9 cellular contexts compared by ENCODE assay signal in the genomic region with DNA sequence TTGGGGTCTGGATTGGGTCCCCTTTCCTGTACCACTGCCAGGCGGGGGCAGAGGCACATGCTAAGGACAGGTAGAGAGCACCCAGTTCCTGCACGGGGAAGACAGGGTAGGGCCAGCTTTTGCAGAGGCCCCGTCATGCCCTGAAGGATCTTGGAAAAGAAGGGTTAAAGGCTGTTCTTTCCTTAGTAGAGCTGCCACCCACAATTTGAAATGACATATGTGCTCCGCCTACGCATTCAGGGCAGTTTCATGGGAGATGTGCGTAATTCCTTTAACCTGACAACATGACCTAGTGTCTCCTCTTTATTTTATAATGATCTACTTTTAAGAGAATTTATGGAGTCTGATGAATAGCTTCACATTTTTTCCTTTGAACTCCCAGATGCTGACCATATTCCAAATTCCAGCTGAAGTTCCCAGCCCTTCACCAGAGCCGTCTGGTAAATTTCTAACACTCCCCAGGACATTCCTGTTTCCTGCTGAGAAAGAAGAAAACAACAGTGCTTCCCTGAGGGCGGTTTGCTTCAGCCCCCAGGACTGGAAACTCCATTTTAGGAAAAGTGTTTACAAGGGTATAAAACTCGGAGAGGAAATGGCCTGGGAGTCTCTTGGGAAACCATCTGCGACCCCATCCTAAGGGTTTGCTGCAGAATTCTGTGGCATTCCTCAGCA. TPM values are rescaled to one million over a fixed set of nuclear protein-coding genes. Genes with fewer than 3 reads are reported as not detected.
DNase-seq lines count a peak whose midpoint lies in the region; ATAC-seq and TF ChIP-seq lines count a peak whose summit lies in the region.
"Had no signal": no experiment of that assay in that cellular context is flagged by ENCODE, and none has a peak within 500 bp of the region (broad histone marks: within the 10 kb centered on the region; RNA-seq: fewer than 3 reads in every experiment).

No MANE protein-coding gene starts in this region.

- H3K4me1 Mint-ChIP-seq in immature natural killer cell = peaks cover 0 to 2% of the 10 kb centered on the region in 2 donors

- H4K20me1 ChIP-seq in GM23248 (ENCODE audit: insufficient read depth) = no peaks in the 10 kb centered on the region

- no peak for TF ChIP-seq CTCF in body of pancreas (IDR thresholded peaks at IDR 0.05)

- H3K79me2 ChIP-seq in GM23248 (ENCODE audit: insufficient read depth) = no peaks in the 10 kb centered on the region

- no peak overlapping the region for H3K4me3 Mint-ChIP-seq in immature natural killer cell
- H3K4me3 Mint-ChIP-seq: T-helper 1 cell treated with Interleukin-12 subunit alpha and Interleukin-12 subunit beta and Interleukin-4 antibody, amounts not matched to agents 30 μg/mL and 1 μg/mL, for 36 hours had no signal

- in situ Hi-C loops in GM23248 (cut with MboI) = no loop called here

- WGBS in GM23248 (ENCODE audit: low coverage in 1 of 2, low lambda C conversion rate in 2 of 2, missing lambda C conversion rate in 2 of 2), 2 experiments = 11% methylated on average over 10 of the region's 10 CpGs
- 65 to 83% methylated on average over 10 of the region's 10 CpGs for WGBS in body of pancreas, 2 donors
- no CpG with 5 or more reads among the region's 10 CpGs for WGBS in iPS DF 6.9 (ENCODE audit: insufficient coverage, insufficient read length)

- H3F3A ChIP-seq in GM23248 (ENCODE audit: insufficient read depth) = peaks cover 18% of the 10 kb centered on the region

- H3K27me3 Mint-ChIP-seq in immature natural killer cell (ENCODE audit: low read depth in 3 of 3) = peaks cover 1 to 8% (median 5%) of the 10 kb centered on the region in 3 donors

- H3K27ac ChIP-seq in GM23248 (peak overlapping the region; percentile 94), body of pancreas (peak overlapping the region in 2 of 4 donors; percentile 58), iPS DF 6.9 (ENCODE audit: low read length) (no peak overlapping the region)

- peak overlapping the region; percentile 36 for H3K4me3 ChIP-seq in GM23248
- H3K4me3 ChIP-seq in body of pancreas = no peak overlapping the region
- no peak overlapping the region for H3K4me3 ChIP-seq in iPS DF 6.9 (ENCODE audit: low read length)

- H2AFZ ChIP-seq in GM23248 = peak overlapping the region; percentile 40

- TF ChIP-seq POLR2A in body of pancreas (IDR thresholded peaks at IDR 0.05) = no peak

- H3K4me2 ChIP-seq in GM23248 (ENCODE audit: unreplicated experiment) = peak overlapping the region; percentile 81

- intact Hi-C loops in body of pancreas (cut with DNase I) = no loop called here
- intact Hi-C loops in sciatic nerve (cut with DNase I) = no loop called here

- no peaks in the 10 kb centered on the region for H3K36me3 Mint-ChIP-seq in immature natural killer cell

- H3K9me3 ChIP-seq in GM23248 (ENCODE audit: low read depth) = no peaks in the 10 kb centered on the region
- no peaks in the 10 kb centered on the region for H3K9me3 ChIP-seq in body of pancreas
- H3K9me3 ChIP-seq in iPS DF 6.9 (ENCODE audit: control insufficient read depth, insufficient read depth, low read length) = no peaks in the 10 kb centered on the region

- ATAC-seq in body of pancreas (peak; percentile 51), sciatic nerve (peak; percentile 84), HG03039 (IDR thresholded peaks at IDR 0.05; ENCODE audit: unreplicated experiment) (no peak), GM21515 (IDR thresholded peaks at IDR 0.05; ENCODE audit: unreplicated experiment) (no peak)

- H3K9me3 Mint-ChIP-seq in immature natural killer cell = peaks cover 0 to 2% (median 0%) of the 10 kb centered on the region in 6 donors
- H3K9me3 Mint-ChIP-seq: T-helper 1 cell treated with Interleukin-12 subunit alpha and Interleukin-12 subunit beta and Interleukin-4 antibody, amounts not matched to agents 30 μg/mL and 1 μg/mL, for 36 hours had no signal

- peaks cover 28% of the 10 kb centered on the region for H3K4me1 ChIP-seq in GM23248 (ENCODE audit: insufficient read depth)
- peaks cover 12% of the 10 kb centered on the region for H3K4me1 ChIP-seq in body of pancreas
- peaks cover 6% of the 10 kb centered on the region; the same call in 1 of the 2 replicates for H3K4me1 ChIP-seq in iPS DF 6.9 (ENCODE audit: control insufficient read depth, insufficient read depth, low read length)

- H3K27ac Mint-ChIP-seq in immature natural killer cell = no peak overlapping the region
- H3K27ac Mint-ChIP-seq: T-helper 1 cell treated with Interleukin-12 subunit alpha and Interleukin-12 subunit beta and Interleukin-4 antibody, amounts not matched to agents 30 μg/mL and 1 μg/mL, for 36 hours had no signal

- H3K36me3 ChIP-seq in GM23248 (ENCODE audit: low read depth) = no peaks in the 10 kb centered on the region
- H3K36me3 ChIP-seq in body of pancreas (replicated peaks in 1 of 2; ENCODE audit: insufficient read depth in 1 of 2, low read depth in 2 of 2) = no peaks in the 10 kb centered on the region
- no peaks in the 10 kb centered on the region for H3K36me3 ChIP-seq in iPS DF 6.9 (ENCODE audit: control insufficient read depth, insufficient read depth, low read length)

- DNase-seq in GM23248 (peak; percentile 98), body of pancreas (peak in 2 of 4 donors; percentile 23 to 57), iPS DF 6.9 (ENCODE audit: low read depth, low spot score) (peak; percentile 73), sciatic nerve (ENCODE audit: low spot score) (peak; percentile 63), SIG-M5 treated with dmso at 0.1 percent for 504 hours (lab: John Stamatoyannopoulos, UW; ENCODE audit: unreplicated experiment) (no peak), immature natural killer cell (no peak)

- H3K27me3 ChIP-seq in GM23248 (replicated peaks; ENCODE audit: insufficient read depth) (no peaks in the 10 kb centered on the region), body of pancreas (no peaks in the 10 kb centered on the region), iPS DF 6.9 (ENCODE audit: control insufficient read depth, insufficient read depth, low read length) (no peaks in the 10 kb centered on the region)

- H3K9me2 ChIP-seq in GM23248 (ENCODE audit: insufficient read depth) = no peaks in the 10 kb centered on the region

- H3K9ac ChIP-seq in GM23248 = peak overlapping the region; percentile 77

RNA-seq across cellular contexts. Expression of a gene that starts 58.9 kb away (rescaled TPM):
- total RNA-seq in GM23248 (2014; rRNA removed; shearing (Covaris generic)) = 4.6 and 6.9 TPM in 2 replicates
- 2.1 and 2.4 TPM in 2 replicates for polyA plus RNA-seq in GM23248 (2016; fragmentation: Nextera tagmentation; extraction: Ambion mirVana)
- total RNA-seq in body of pancreas = 10 to 100 TPM; 34.5 to 40.2 TPM
- total RNA-seq in sciatic nerve = 101 TPM
- 100 to 1,000 TPM in 1 of 3 donors, 10 to 100 TPM in 2; 36.8 to 216 (median 71.4) TPM for polyA plus RNA-seq in immature natural killer cell

Comparison
In these comparisons a context has a peak if more than half of its experiments do, and no peak if none do; other contexts are left out.
1. DNase-seq: peak in GM23248 (single experiment), iPS DF 6.9 (single experiment) and sciatic nerve (single experiment); none in SIG-M5 treated with dmso at 0.1 percent for 504 hours (single experiment) and immature natural killer cell (0 of 3).
2. ATAC-seq: peak in body of pancreas (single experiment) and sciatic nerve (single experiment); none in HG03039 (single experiment) and GM21515 (single experiment).